ENCODE assay signal across 1 cellular context in the genomic region with DNA sequence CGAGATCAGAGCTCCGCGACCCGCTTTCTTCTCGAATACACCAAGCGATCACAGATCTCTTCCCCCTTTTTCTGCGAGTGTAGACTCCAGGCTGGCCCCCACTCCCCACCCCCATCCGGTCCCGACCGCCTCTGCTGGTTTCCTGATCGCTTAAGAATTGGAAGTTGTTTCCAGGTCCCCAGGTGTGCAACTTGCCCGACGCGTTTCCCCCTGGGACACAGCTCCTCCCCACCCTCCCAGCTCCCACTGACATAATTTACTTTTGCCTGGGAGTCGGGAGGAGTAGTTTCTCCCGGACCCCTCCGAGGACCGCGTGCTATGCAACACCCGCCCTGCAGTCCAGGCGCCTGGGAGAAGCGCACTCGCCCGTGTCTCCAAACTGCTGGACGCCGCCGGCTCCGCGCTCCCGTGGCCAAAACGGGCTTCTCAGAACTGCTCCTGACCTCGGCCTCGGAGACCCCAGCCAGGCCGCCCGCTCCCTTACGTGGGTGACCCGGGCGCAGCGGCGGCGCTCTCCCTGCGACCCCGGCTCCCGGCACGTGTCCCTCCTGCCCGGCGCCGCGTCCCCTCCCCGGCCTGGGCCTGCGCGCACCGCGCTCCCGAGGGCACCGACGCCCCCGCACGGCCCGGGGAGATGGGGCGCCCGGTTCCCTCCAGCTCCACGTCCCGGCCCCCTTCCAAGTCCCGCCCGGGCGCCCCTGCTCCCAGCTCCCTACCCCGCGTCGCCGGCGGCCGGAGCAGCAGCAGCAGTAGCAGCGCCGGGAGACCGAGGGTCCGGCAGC.
TF ChIP-seq lines count a peak whose summit lies in the region.

No MANE protein-coding gene starts in this region.

TF ChIP-seq in HEK293, 187 proteins besides CTCF, POLR2A, EP300 and RAD21 (continued from another document):
- no peak for TF ChIP-seq HIC1 (tag by site-specific recombination; IDR thresholded peaks at IDR 0.05)
- peak; percentile 51; the same call in 1 of the 2 replicates for TF ChIP-seq ZEB2 (tag by site-specific recombination; IDR thresholded peaks at IDR 0.05)
- no peak for TF ChIP-seq ZNF292 (tag by site-specific recombination; IDR thresholded peaks at IDR 0.05; ENCODE audit: borderline replicate concordance, low read depth)
- peak; percentile 10; the same call in 1 of the 2 replicates for TF ChIP-seq ZNF341 (tag by site-specific recombination; IDR thresholded peaks at IDR 0.05; ENCODE audit: low read depth)
- TF ChIP-seq ZNF223 (tag by site-specific recombination; IDR thresholded peaks at IDR 0.05), result no peak
- 0 out of 2 replicates have a peak, but pooled peaks have one; percentile 40 for TF ChIP-seq ZNF600 (tag by site-specific recombination; IDR thresholded peaks at IDR 0.05)
- TF ChIP-seq PRDM10 (tag by site-specific recombination; IDR thresholded peaks at IDR 0.05), result peak; percentile 51
- TF ChIP-seq ZNF426 (tag by site-specific recombination; IDR thresholded peaks at IDR 0.05), result no peak
- 0 out of 2 replicates have a peak, but pooled peaks have one; percentile 15 for TF ChIP-seq ZSCAN5A (tag by site-specific recombination; IDR thresholded peaks at IDR 0.05)
- no peak for TF ChIP-seq OVOL3 (tag by site-specific recombination; IDR thresholded peaks at IDR 0.05)
- TF ChIP-seq, protein P1, sequence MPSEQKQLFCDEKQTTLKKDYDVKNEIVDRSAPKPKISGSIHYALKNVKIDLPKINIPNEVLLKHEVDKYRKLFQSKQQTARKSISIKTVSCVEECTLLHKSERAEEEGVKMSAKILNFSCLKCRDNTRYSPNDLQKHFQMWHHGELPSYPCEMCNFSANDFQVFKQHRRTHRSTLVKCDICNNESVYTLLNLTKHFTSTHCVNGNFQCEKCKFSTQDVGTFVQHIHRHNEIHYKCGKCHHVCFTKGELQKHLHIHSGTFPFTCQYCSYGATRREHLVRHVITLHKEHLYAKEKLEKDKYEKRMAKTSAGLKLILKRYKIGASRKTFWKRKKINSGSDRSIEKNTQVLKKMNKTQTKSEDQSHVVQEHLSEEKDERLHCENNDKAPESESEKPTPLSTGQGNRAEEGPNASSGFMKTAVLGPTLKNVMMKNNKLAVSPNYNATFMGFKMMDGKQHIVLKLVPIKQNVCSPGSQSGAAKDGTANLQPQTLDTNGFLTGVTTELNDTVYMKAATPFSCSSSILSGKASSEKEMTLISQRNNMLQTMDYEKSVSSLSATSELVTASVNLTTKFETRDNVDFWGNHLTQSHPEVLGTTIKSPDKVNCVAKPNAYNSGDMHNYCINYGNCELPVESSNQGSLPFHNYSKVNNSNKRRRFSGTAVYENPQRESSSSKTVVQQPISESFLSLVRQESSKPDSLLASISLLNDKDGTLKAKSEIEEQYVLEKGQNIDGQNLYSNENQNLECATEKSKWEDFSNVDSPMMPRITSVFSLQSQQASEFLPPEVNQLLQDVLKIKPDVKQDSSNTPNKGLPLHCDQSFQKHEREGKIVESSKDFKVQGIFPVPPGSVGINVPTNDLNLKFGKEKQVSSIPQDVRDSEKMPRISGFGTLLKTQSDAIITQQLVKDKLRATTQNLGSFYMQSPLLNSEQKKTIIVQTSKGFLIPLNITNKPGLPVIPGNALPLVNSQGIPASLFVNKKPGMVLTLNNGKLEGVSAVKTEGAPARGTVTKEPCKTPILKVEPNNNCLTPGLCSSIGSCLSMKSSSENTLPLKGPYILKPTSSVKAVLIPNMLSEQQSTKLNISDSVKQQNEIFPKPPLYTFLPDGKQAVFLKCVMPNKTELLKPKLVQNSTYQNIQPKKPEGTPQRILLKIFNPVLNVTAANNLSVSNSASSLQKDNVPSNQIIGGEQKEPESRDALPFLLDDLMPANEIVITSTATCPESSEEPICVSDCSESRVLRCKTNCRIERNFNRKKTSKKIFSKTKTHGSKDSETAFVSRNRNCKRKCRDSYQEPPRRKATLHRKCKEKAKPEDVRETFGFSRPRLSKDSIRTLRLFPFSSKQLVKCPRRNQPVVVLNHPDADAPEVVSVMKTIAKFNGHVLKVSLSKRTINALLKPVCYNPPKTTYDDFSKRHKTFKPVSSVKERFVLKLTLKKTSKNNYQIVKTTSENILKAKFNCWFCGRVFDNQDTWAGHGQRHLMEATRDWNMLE (tag by site-specific recombination; conservative IDR thresholded peaks at IDR 0.05; ENCODE audit: low read depth), result no peak
- no peak for TF ChIP-seq GLI2 (tag by site-specific recombination; IDR thresholded peaks at IDR 0.05; ENCODE audit: borderline replicate concordance, low read depth)
- TF ChIP-seq, protein P2, sequence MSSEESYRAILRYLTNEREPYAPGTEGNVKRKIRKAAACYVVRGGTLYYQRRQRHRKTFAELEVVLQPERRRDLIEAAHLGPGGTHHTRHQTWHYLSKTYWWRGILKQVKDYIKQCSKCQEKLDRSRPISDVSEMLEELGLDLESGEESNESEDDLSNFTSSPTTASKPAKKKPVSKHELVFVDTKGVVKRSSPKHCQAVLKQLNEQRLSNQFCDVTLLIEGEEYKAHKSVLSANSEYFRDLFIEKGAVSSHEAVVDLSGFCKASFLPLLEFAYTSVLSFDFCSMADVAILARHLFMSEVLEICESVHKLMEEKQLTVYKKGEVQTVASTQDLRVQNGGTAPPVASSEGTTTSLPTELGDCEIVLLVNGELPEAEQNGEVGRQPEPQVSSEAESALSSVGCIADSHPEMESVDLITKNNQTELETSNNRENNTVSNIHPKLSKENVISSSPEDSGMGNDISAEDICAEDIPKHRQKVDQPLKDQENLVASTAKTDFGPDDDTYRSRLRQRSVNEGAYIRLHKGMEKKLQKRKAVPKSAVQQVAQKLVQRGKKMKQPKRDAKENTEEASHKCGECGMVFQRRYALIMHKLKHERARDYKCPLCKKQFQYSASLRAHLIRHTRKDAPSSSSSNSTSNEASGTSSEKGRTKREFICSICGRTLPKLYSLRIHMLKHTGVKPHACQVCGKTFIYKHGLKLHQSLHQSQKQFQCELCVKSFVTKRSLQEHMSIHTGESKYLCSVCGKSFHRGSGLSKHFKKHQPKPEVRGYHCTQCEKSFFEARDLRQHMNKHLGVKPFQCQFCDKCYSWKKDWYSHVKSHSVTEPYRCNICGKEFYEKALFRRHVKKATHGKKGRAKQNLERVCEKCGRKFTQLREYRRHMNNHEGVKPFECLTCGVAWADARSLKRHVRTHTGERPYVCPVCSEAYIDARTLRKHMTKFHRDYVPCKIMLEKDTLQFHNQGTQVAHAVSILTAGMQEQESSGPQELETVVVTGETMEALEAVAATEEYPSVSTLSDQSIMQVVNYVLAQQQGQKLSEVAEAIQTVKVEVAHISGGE (tag by site-specific recombination; conservative IDR thresholded peaks at IDR 0.05; ENCODE audit: low read depth), result peak; percentile 38; the same call in 1 of the 2 replicates
- TF ChIP-seq, protein P3, sequence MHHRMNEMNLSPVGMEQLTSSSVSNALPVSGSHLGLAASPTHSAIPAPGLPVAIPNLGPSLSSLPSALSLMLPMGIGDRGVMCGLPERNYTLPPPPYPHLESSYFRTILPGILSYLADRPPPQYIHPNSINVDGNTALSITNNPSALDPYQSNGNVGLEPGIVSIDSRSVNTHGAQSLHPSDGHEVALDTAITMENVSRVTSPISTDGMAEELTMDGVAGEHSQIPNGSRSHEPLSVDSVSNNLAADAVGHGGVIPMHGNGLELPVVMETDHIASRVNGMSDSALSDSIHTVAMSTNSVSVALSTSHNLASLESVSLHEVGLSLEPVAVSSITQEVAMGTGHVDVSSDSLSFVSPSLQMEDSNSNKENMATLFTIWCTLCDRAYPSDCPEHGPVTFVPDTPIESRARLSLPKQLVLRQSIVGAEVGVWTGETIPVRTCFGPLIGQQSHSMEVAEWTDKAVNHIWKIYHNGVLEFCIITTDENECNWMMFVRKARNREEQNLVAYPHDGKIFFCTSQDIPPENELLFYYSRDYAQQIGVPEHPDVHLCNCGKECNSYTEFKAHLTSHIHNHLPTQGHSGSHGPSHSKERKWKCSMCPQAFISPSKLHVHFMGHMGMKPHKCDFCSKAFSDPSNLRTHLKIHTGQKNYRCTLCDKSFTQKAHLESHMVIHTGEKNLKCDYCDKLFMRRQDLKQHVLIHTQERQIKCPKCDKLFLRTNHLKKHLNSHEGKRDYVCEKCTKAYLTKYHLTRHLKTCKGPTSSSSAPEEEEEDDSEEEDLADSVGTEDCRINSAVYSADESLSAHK (tag by site-specific recombination; IDR thresholded peaks at IDR 0.05), result peak; percentile 64
- 0 out of 2 replicates have a peak, but pooled peaks have one; percentile 36 for TF ChIP-seq ZNF660 (tag by site-specific recombination; IDR thresholded peaks at IDR 0.05)
- peak; percentile 50 for TF ChIP-seq GLIS2 (tag by site-specific recombination; IDR thresholded peaks at IDR 0.05)
- peak; percentile 46; the same call in 1 of the 2 replicates for TF ChIP-seq ZBTB20 (tag by site-specific recombination; IDR thresholded peaks at IDR 0.05)
- peak; percentile 30; the same call in 1 of the 2 replicates for TF ChIP-seq ZNF394 (tag by site-specific recombination; IDR thresholded peaks at IDR 0.05; ENCODE audit: borderline replicate concordance)
- no peak for TF ChIP-seq ZNF514 (tag by site-specific recombination; IDR thresholded peaks at IDR 0.05)
- 0 out of 2 replicates have a peak, but pooled peaks have one; percentile 51 for TF ChIP-seq ZNF76 (tag by site-specific recombination; IDR thresholded peaks at IDR 0.05; ENCODE audit: borderline replicate concordance, low read depth)
- no peak for TF ChIP-seq ZNF645 (tag by site-specific recombination; IDR thresholded peaks at IDR 0.05)
- TF ChIP-seq ZIC2 (tag by site-specific recombination; IDR thresholded peaks at IDR 0.05), result peak; percentile 77
- no peak for TF ChIP-seq ZNF157 (tag by site-specific recombination; IDR thresholded peaks at IDR 0.05)
TF ChIP-seq in HEK293: peak in this region for 21.
